In the genomic region with DNA sequence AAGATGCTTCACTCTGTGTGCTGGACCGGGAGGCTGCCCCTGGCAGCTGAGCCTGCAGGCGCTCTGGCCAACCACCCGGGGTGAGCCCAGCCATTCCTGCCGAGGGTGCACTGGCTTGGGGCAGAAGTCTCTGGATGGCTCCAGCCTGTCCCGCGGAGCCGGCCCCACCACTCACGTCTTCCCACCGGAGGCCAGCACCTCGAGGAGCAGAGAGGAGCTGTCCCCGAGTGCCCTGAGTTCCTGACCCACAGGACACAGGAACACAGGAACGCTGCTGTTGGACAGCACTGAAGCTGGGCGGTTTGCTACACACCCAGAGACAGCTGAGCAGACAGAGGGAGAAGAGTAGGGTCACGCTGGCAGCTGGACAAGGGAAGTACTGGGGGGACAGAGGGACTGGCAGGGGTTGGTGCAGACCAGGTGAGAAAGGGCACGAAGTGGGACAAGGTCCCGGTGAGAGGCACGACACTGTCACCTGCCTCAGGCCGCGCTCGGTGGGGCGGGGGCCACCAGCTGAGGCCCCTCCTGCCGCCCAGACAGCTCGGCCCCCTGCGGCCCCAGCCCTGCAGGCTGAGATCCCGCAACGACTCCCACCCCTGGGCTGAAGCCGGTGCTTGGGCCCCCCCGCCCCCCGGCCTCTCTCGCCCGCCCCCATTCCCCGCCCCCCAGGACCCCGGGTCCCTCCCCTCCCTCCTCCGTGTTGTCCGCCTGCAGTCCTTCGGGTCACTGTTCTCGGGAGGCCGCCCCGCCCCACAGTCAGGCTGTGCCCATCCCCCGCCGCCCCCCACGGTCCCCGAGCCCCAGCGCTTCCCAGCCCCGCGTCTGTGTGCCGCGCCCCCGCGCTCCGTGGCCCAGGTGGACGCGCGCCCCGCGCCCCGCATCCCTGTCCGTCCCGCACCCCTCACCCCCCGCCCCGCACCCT, we compare ENCODE assay signal across 9 cellular contexts. TPM values are rescaled to one million over a fixed set of nuclear protein-coding genes. Genes with fewer than 3 reads are reported as not detected.
DNase-seq lines count a peak whose midpoint lies in the region; ATAC-seq and TF ChIP-seq lines count a peak whose summit lies in the region.
"Had no signal": no experiment of that assay in that cellular context is flagged by ENCODE, and none has a peak within 500 bp of the region (broad histone marks: within the 10 kb centered on the region; RNA-seq: fewer than 3 reads in every experiment).

No MANE protein-coding gene starts in this region.

- H3K4me1 ChIP-seq in CD8-positive, alpha-beta T cell (ENCODE audit: insufficient read depth, low read length): peaks cover 11% of the 10 kb centered on the region
- H3K4me1 ChIP-seq in endodermal cell (ENCODE audit: control insufficient read depth, insufficient read depth, low read length) (no peaks in the 10 kb centered on the region), neuron (ENCODE audit: insufficient read depth, low read length) (peaks cover 17% of the 10 kb centered on the region)

- H2AFZ ChIP-seq in neuron (ENCODE audit: low read depth, low read length): no peak overlapping the region

- peaks cover 17% of the 10 kb centered on the region for H3K27me3 ChIP-seq in CD8-positive, alpha-beta T cell (ENCODE audit: insufficient read depth, low read length)
- H3K27me3 ChIP-seq in endodermal cell (ENCODE audit: control insufficient read depth, insufficient read depth, low read length, poor library complexity, severe bottlenecking): no peaks in the 10 kb centered on the region
- H3K27me3 ChIP-seq in neuron (ENCODE audit: insufficient read depth, low read length): no peaks in the 10 kb centered on the region

- WGBS in endodermal cell (ENCODE audit: insufficient coverage in 1 of 2, insufficient read length in 1 of 2), 2 experiments: 15 to 38% methylated on average over 10 to 26 of the region's 61 CpGs

- no peaks in the 10 kb centered on the region for H3K9me3 Mint-ChIP-seq in CD8-positive, alpha-beta T cell
- H3K9me3 Mint-ChIP-seq in endodermal cell: no peaks in the 10 kb centered on the region

- H3K27ac ChIP-seq in CD8-positive, alpha-beta T cell (ENCODE audit: low read depth, low read length): no peak overlapping the region
- no peak overlapping the region for H3K27ac ChIP-seq in endodermal cell (ENCODE audit: low read depth, low read length)
- H3K27ac ChIP-seq: Peyer's patch had no signal

- no peaks in the 10 kb centered on the region for H3K9me3 ChIP-seq in CD8-positive, alpha-beta T cell (ENCODE audit: low read length)
- H3K9me3 ChIP-seq in endodermal cell (ENCODE audit: control insufficient read depth, low read length): peaks cover 3% of the 10 kb centered on the region
- H3K9me3 ChIP-seq in neuron (ENCODE audit: low read length): peaks cover 4% of the 10 kb centered on the region
- H3K9me3 ChIP-seq: Peyer's patch had no signal

- H3K36me3 ChIP-seq in CD8-positive, alpha-beta T cell (ENCODE audit: insufficient read depth, low read length): no peaks in the 10 kb centered on the region
- H3K36me3 ChIP-seq in endodermal cell (ENCODE audit: control insufficient read depth, insufficient read depth, low read length): peaks cover 15% of the 10 kb centered on the region
- H3K36me3 ChIP-seq in neuron (ENCODE audit: insufficient read depth, low read length): peaks cover 22% of the 10 kb centered on the region
- H3K36me3 ChIP-seq: Peyer's patch had no signal

- H3K4me1 Mint-ChIP-seq in CD8-positive, alpha-beta T cell (ENCODE audit: low read depth): peaks cover 16% of the 10 kb centered on the region
- peaks cover 9% of the 10 kb centered on the region for H3K4me1 Mint-ChIP-seq in endodermal cell

- no peak overlapping the region for H3K9ac ChIP-seq in endodermal cell (ENCODE audit: extremely low read depth, low read length, poor library complexity, severe bottlenecking)

- H3K27me3 Mint-ChIP-seq in CD8-positive, alpha-beta T cell (ENCODE audit: low read depth): peaks cover 38% of the 10 kb centered on the region
- peaks cover 3% of the 10 kb centered on the region for H3K27me3 Mint-ChIP-seq in endodermal cell (ENCODE audit: insufficient read depth)

- POLR2A ChIA-PET in CD8-positive, alpha-beta T cell (lab: Charles Lee): interaction anchor here (0.6 kb wide), 1 partner anchor 68 kb away, joined by 4 read pairs; no protein-coding TSS in a partner anchor

- H3K4me3 ChIP-seq in CD8-positive, alpha-beta T cell (ENCODE audit: low read depth, low read length): no peak overlapping the region
- H3K4me3 ChIP-seq in endodermal cell (ENCODE audit: low read length) (no peak overlapping the region), neuron (ENCODE audit: low read length) (peak overlapping the region; percentile 71)

- TF ChIP-seq CTCF in CD8-positive, alpha-beta T cell (IDR thresholded peaks at IDR 0.05): no peak
- TF ChIP-seq CTCF in endodermal cell (conservative IDR thresholded peaks at IDR 0.05): no peak

- ATAC-seq in CD8-positive, alpha-beta T cell: no peak
- ATAC-seq in HG03025 (IDR thresholded peaks at IDR 0.05; ENCODE audit: low FRiP score, unreplicated experiment): no peak

- H3K4me3 Mint-ChIP-seq in CD8-positive, alpha-beta T cell: peak overlapping the region; percentile 78
- peak overlapping the region; percentile 71 for H3K4me3 Mint-ChIP-seq in endodermal cell

- H3K36me3 Mint-ChIP-seq in CD8-positive, alpha-beta T cell: no peaks in the 10 kb centered on the region
- peaks cover 18% of the 10 kb centered on the region for H3K36me3 Mint-ChIP-seq in endodermal cell (ENCODE audit: low read depth)

- no peak for DNase-seq in CD8-positive, alpha-beta T cell
- DNase-seq in LHCN-M2 (ENCODE audit: low read depth) (peak; percentile 15), endodermal cell (peak; percentile 73), dedifferentiated amniotic fluid mesenchymal stem cell (ENCODE audit: extremely low spot score) (no peak), SIG-M5 (lab: John Stamatoyannopoulos, UW) (no peak), NCI-H1930 (lab: John Stamatoyannopoulos, UW) (no peak)
- DNase-seq: Peyer's patch had no signal

- no peak overlapping the region for H3K27ac Mint-ChIP-seq in CD8-positive, alpha-beta T cell
- H3K27ac Mint-ChIP-seq in endodermal cell: peak overlapping the region; percentile 82

- CTCF ChIA-PET in CD8-positive, alpha-beta T cell (lab: Charles Lee): interaction anchor here (0.7 to 8.7 kb wide), 4 partner anchors 10 to 118 kb away, joined by 3 to 102 read pairs (median 6); a partner anchor contains a TSS

- intact Hi-C loops in CD8-positive, alpha-beta T cell (cut with DNase I, micrococcal nuclease): no loop called here

RNA-seq across cellular contexts. Expression of a gene that starts 0.6 kb away (rescaled TPM):
- total RNA-seq in CD8-positive, alpha-beta T cell: under 1 TPM; 0.44 to 0.84 TPM
- total RNA-seq in LHCN-M2 (2014; rRNA removed) (0.75 and 1.3 TPM in 2 replicates), endodermal cell (100 to 1,000 TPM; 109 to 118 TPM)
- polyA plus RNA-seq in LHCN-M2 (2012): 0.11 TPM
- polyA plus RNA-seq in endodermal cell (2013, experiment 1 of 2): 126 TPM
- 105 TPM for polyA plus RNA-seq in endodermal cell (2013, experiment 2 of 2)

RNA-seq across cellular contexts. Expression of a gene that starts 25.3 kb away (rescaled TPM):
- under 1 TPM in 1 of 2 experiments, not detected in 1; 0.62 TPM for total RNA-seq in CD8-positive, alpha-beta T cell
- total RNA-seq in LHCN-M2 (2014; rRNA removed) (3.7 and 4.7 TPM in 2 replicates), endodermal cell (10 to 100 TPM; 35.4 to 44.8 TPM)
- polyA plus RNA-seq in LHCN-M2 (2012): 2.1 TPM
- 1.2 TPM for polyA plus RNA-seq in endodermal cell (2013, experiment 1 of 2)
- 0.62 TPM for polyA plus RNA-seq in endodermal cell (2013, experiment 2 of 2)

RNA-seq across cellular contexts. Expression of a gene that starts 46.1 kb away (rescaled TPM):
- total RNA-seq in CD8-positive, alpha-beta T cell: 100 to 1,000 TPM; 270 to 294 TPM
- total RNA-seq in LHCN-M2 (2014; rRNA removed): 5.5 and 5.8 TPM in 2 replicates
- polyA plus RNA-seq in LHCN-M2 (2012): 9.5 TPM
- 10 to 100 TPM; 63.3 to 67.4 TPM for total RNA-seq in endodermal cell
- polyA plus RNA-seq in endodermal cell (2013, experiment 1 of 2): 18.6 TPM
- polyA plus RNA-seq in endodermal cell (2013, experiment 2 of 2): 14.9 TPM

RNA-seq across cellular contexts. Expression of a gene that starts 48.0 kb away (rescaled TPM):
- total RNA-seq in CD8-positive, alpha-beta T cell: 1 to 10 TPM; 6.3 to 7.1 TPM
- 43.4 and 63.7 TPM in 2 replicates for total RNA-seq in LHCN-M2 (2014; rRNA removed)
- 702 TPM for polyA plus RNA-seq in LHCN-M2 (2012)
- total RNA-seq in endodermal cell: 100 to 1,000 TPM; 257 to 389 TPM
- polyA plus RNA-seq in endodermal cell (2013, experiment 1 of 2): 186 TPM
- polyA plus RNA-seq in endodermal cell (2013, experiment 2 of 2): 187 TPM

RNA-seq across cellular contexts. Expression of a gene that starts 54.8 kb away (rescaled TPM):
- 100 to 1,000 TPM; 223 to 251 TPM for total RNA-seq in CD8-positive, alpha-beta T cell
- total RNA-seq in LHCN-M2 (2014; rRNA removed): 0.32 and 3.2 TPM in 2 replicates
- 0.49 TPM for polyA plus RNA-seq in LHCN-M2 (2012)
- 100 to 1,000 TPM; 211 to 558 TPM for total RNA-seq in endodermal cell
- 244 TPM for polyA plus RNA-seq in endodermal cell (2013, experiment 1 of 2)
- 241 TPM for polyA plus RNA-seq in endodermal cell (2013, experiment 2 of 2)

Comparison
In these comparisons a context has a peak if more than half of its experiments do, and no peak if none do; other contexts are left out.
1. DNase-seq: peak in LHCN-M2 (single experiment) and endodermal cell (single experiment); none in CD8-positive, alpha-beta T cell (0 of 7), dedifferentiated amniotic fluid mesenchymal stem cell (single experiment), SIG-M5 (single experiment) and NCI-H1930 (0 of 2).
2. RNA of a gene that starts 0.6 kb away (total RNA-seq): 109 to 118 TPM in endodermal cell; 0.44 to 0.84 TPM in CD8-positive, alpha-beta T cell and 0.75 to 1.3 TPM in LHCN-M2; every median in the first group is over 10 times any median in the second.